In the genomic region with DNA sequence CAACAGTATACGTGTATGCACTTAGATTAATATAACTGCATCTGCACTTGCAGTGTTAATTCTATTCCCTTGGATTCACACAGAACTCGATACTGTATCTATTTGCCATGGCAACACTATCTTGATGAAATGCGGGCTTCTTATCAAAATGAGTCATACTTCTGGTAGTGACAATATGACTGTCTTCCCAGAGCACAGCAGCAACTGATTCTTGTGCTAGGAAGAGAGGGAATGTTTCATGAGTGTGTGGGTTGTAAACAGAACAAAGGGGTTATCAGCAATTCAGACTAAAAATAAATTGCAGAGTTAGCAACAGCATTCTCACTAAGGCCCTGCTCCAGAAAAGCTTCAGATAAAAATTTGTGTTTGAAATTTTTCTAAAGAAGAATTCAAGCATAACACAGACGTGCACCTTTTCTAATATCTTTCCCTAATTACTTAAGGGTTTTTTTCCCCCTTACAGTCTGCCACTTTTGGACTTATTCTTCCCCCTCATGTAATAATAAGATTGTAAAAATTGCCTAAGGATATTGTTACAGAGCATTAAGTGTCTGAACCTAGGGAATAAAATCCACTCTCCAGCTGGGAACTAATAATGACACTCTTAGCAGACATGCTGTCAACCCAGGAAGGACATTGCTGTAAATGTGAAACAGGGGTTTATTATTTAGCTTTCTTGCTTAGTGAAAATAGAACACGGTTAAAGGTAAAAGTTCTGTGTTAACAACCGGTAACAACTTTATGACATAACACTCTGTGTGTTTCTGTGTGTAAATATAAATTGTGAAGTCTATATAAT, we compare ENCODE assay signal across 11 cellular contexts.
DNase-seq lines count a peak whose midpoint lies in the region; ATAC-seq and TF ChIP-seq lines count a peak whose summit lies in the region.
"Had no signal": no experiment of that assay in that cellular context is flagged by ENCODE, and none has a peak within 500 bp of the region (broad histone marks: within the 10 kb centered on the region; RNA-seq: fewer than 3 reads in every experiment).

No MANE protein-coding gene starts in this region.

- TF ChIP-seq POLR2A in ovary (IDR thresholded peaks at IDR 0.05): no peak

- no peaks in the 10 kb centered on the region for H3K36me3 ChIP-seq in ovary
- no peaks in the 10 kb centered on the region for H3K36me3 ChIP-seq in left lung
- H3K36me3 ChIP-seq: neutrophil had no signal

- peak; percentile 16 for DNase-seq in HuH-7.5 (ENCODE audit: low spot score)
- DNase-seq in NCI-H82 (lab: John Stamatoyannopoulos, UW): peak; percentile 81
- DNase-seq in foreskin keratinocyte: no peak
- peak; percentile 31 for DNase-seq in pons (ENCODE audit: low spot score)
- DNase-seq in ovary: no peak
- DNase-seq in left lung: no peak
- no peak for DNase-seq in nephron progenitor cell
- DNase-seq: activated CD4-positive, alpha-beta T cell treated with anti-CD3 and anti-CD28 coated beads for 48 hours; Kasumi-1; PC-3 had no signal

- H3K27ac ChIP-seq in foreskin keratinocyte: no peak overlapping the region
- no peak overlapping the region for H3K27ac ChIP-seq in ovary
- H3K27ac ChIP-seq in left lung: no peak overlapping the region
- H3K27ac ChIP-seq: neutrophil had no signal

- H3K9me3 Mint-ChIP-seq in nephron progenitor cell: no peaks in the 10 kb centered on the region

- no peak for TF ChIP-seq CTCF in foreskin keratinocyte (conservative IDR thresholded peaks at IDR 0.05)
- no peak for TF ChIP-seq CTCF in ovary (IDR thresholded peaks at IDR 0.05)
- TF ChIP-seq CTCF in left lung (IDR thresholded peaks at IDR 0.05): no peak
- no peak for TF ChIP-seq CTCF in nephron progenitor cell (IDR thresholded peaks at IDR 0.05)

- no peaks in the 10 kb centered on the region for H3K4me1 Mint-ChIP-seq in nephron progenitor cell

- H3K9me3 ChIP-seq in ovary (no peaks in the 10 kb centered on the region), left lung (no peaks in the 10 kb centered on the region)
- H3K9me3 ChIP-seq: neutrophil had no signal

- 18 to 27% (median 19%) methylated on average over 6 of the region's 6 CpGs for WGBS in ovary, 3 donors

- H3K4me3 ChIP-seq in ovary (no peak overlapping the region), left lung (no peak overlapping the region)

- H3K27me3 Mint-ChIP-seq in nephron progenitor cell (ENCODE audit: low read depth, poor library complexity): peaks cover 2% of the 10 kb centered on the region

- ATAC-seq in foreskin keratinocyte (peak; percentile 47), left lung (no peak)
- ATAC-seq: PC-3 had no signal

- H3K27me3 ChIP-seq in foreskin keratinocyte (no peaks in the 10 kb centered on the region), ovary (no peaks in the 10 kb centered on the region), left lung (no peaks in the 10 kb centered on the region)
- H3K27me3 ChIP-seq: neutrophil had no signal

- no peak overlapping the region for H3K27ac Mint-ChIP-seq in nephron progenitor cell

- H3K4me1 ChIP-seq in foreskin keratinocyte (no peaks in the 10 kb centered on the region), ovary (ENCODE audit: insufficient read depth) (no peaks in the 10 kb centered on the region), left lung (no peaks in the 10 kb centered on the region)

- intact Hi-C loops in ovary (cut with DNase I): no loop called here
- intact Hi-C loops in left lung (cut with DNase I): no loop called here

- no peak for TF ChIP-seq EP300 in ovary (IDR thresholded peaks at IDR 0.05)

- no peaks in the 10 kb centered on the region for H3K36me3 Mint-ChIP-seq in nephron progenitor cell (ENCODE audit: low read depth)

- H3K4me3 Mint-ChIP-seq in nephron progenitor cell: no peak overlapping the region

Comparison
In these comparisons a context has a peak if more than half of its experiments do, and no peak if none do; other contexts are left out.
1. DNase-seq: peak in HuH-7.5 (single experiment), NCI-H82 (single experiment) and pons (single experiment); none in foreskin keratinocyte (0 of 2), ovary (0 of 5), left lung (0 of 2) and nephron progenitor cell (single experiment).